In the genomic region with DNA sequence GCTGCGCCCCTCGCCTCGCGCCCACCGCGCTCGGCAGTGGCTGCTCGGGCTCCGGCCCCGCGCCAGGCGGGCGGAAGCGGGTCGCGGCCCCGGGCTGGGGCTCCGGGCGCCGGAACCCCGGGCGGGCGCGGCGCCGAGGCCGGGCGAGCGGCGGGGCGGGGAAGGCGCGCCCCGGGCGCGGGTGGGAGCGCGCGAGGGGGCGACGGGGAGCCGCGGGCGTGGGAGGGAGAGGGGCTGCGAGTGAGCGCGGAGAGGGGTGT, we compare ENCODE assay signal across 8 cellular contexts. TPM values are rescaled to one million over a fixed set of nuclear protein-coding genes. Genes with fewer than 3 reads are reported as not detected.
DNase-seq lines count a peak whose midpoint lies in the region; ATAC-seq and TF ChIP-seq lines count a peak whose summit lies in the region.

No MANE protein-coding gene starts in this region.

- H3K9me3 ChIP-seq in mucosa of stomach (ENCODE audit: control insufficient read depth, low read length) = no peaks in the 10 kb centered on the region

- DNase-seq in CD14-positive monocyte (ENCODE audit: low spot score) (no peak), medulla oblongata (ENCODE audit: extremely low spot score) (no peak), DMS79 treated with DMSO at 0.1 percent for 48 hours (lab: John Stamatoyannopoulos, UW) (no peak), NCI-H1092 treated with DMSO at 0.1 percent for 48 hours (lab: John Stamatoyannopoulos, UW) (no peak), cerebellum (ENCODE audit: low spot score) (no peak)

- H3K9me3 Mint-ChIP-seq in CD14-positive monocyte (peaks cover 0 to 3% (median 0%) of the 10 kb centered on the region in 7 donors), brain (peaks cover 0 to 6% (median 0%) of the 10 kb centered on the region in 5 experiments)

- peaks cover 7% of the 10 kb centered on the region for H3K4me1 ChIP-seq in mucosa of stomach (ENCODE audit: control insufficient read depth, insufficient read depth, low read length)

- H3K36me3 ChIP-seq in mucosa of stomach (ENCODE audit: control insufficient read depth, insufficient read depth, low read length) = no peaks in the 10 kb centered on the region

- no peak for TF ChIP-seq CTCF in CD14-positive monocyte (IDR thresholded peaks at IDR 0.05)
- TF ChIP-seq CTCF in brain (conservative IDR thresholded peaks at IDR 0.05) = no peak

- H3K36me3 Mint-ChIP-seq in CD14-positive monocyte (peaks cover 3 to 5% of the 10 kb centered on the region in 2 donors), brain (peaks cover 22% of the 10 kb centered on the region)

- H3K4me3 Mint-ChIP-seq in CD14-positive monocyte = peak overlapping the region; percentile 91 to 92
- H3K4me3 Mint-ChIP-seq in brain = peak overlapping the region; percentile 84 to 99 (median 89)

- intact Hi-C loops in CD14-positive monocyte (cut with micrococcal nuclease) = loop anchor here (5.0 to 10.0 kb wide), 2 partner anchors 109 to 112 kb away; a partner anchor contains a TSS

- H3K4me1 Mint-ChIP-seq in CD14-positive monocyte = peaks cover 26% of the 10 kb centered on the region
- H3K4me1 Mint-ChIP-seq in brain = peaks cover 43% of the 10 kb centered on the region

- no peaks in the 10 kb centered on the region for H3K27me3 ChIP-seq in mucosa of stomach (ENCODE audit: control insufficient read depth, insufficient read depth, low read length)

- peak overlapping the region in 6 of 7 donors; percentile 33 to 88 (median 77) for H3K27ac Mint-ChIP-seq in CD14-positive monocyte
- H3K27ac Mint-ChIP-seq in brain = peak overlapping the region in 3 of 5 experiments; percentile 69 to 90 (median 78)

- H3K9ac ChIP-seq in mucosa of stomach (ENCODE audit: low read length) = peak overlapping the region; percentile 67

- H3K4me3 ChIP-seq in mucosa of stomach (ENCODE audit: low read length) = no peak overlapping the region

- peak; percentile 27 for ATAC-seq in HG02870 (IDR thresholded peaks at IDR 0.05; ENCODE audit: unreplicated experiment)

- H3K27me3 Mint-ChIP-seq in CD14-positive monocyte (ENCODE audit: low read depth in 3 of 3) (peaks cover 3 to 20% (median 9%) of the 10 kb centered on the region in 3 donors), brain (peaks cover 19% of the 10 kb centered on the region)

RNA-seq across cellular contexts. Expression of a gene that starts 0.5 kb away (rescaled TPM):
- polyA plus RNA-seq in CD14-positive monocyte (under 1 TPM; 0.78 to 1.00 TPM), brain (ENCODE audit: insufficient read depth, low read depth, low replicate concordance) (0.46 TPM)
- 42.4 TPM for total RNA-seq in cerebellum
